40 cellular contexts compared by ENCODE assay signal in the genomic region with DNA sequence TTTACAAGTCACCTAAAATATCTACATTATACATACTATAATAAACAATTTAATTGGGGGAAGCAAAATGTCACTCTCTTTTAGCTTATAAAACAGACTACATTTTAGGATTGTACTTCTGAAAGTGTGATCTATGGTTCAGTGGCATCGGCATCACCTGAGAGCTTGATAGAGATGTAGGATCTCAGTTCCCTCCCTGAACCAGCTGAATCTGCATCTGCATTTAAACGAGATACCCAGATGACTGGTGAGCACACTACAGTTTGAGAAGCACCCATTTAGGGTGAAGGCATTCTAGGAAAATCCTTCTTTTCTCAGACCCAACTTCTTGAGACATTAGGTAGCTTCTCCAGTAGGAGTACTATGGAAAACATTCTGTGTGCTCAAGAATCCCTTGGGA.
"Had no signal": no experiment of that assay in that cellular context is flagged by ENCODE, and none has a peak within 500 bp of the region (broad histone marks: within the 10 kb centered on the region; RNA-seq: fewer than 3 reads in every experiment).

No MANE protein-coding gene starts in this region.

- H3K4me1 ChIP-seq: adrenal gland, body of pancreas had no signal

- H3K4me1 Mint-ChIP-seq: activated B cell treated with CpG ODN at 0.5 μM for 24 hours; activated CD4-positive, alpha-beta T cell treated with anti-CD3 and anti-CD28 coated beads, Interleukin-2, amount 10 ng/mL, durations not matched to agents 24 days and 14 days; activated T-helper 17 cell treated with anti-CD3 and anti-CD28 coated beads, Interleukin-2, amount 50 U/mL, for 72 hours; central memory CD8-positive, alpha-beta T cell had no signal

- H3K4me3 ChIP-seq: adrenal gland, body of pancreas, cardiac muscle cell had no signal

- H3K36me3 Mint-ChIP-seq: activated CD4-positive, alpha-beta memory T cell treated with anti-CD3 and anti-CD28 coated beads for 36 hours; activated naive CD4-positive, alpha-beta T cell treated with anti-CD3 and anti-CD28 coated beads, Interleukin-2, amount 50 U/mL, for 72 hours; activated naive CD8-positive, alpha-beta T cell treated with anti-CD3 and anti-CD28 coated beads for 36 hours had no signal

- H3K27me3 ChIP-seq: body of pancreas, brain microvascular endothelial cell, cardiac muscle cell had no signal

- H3K36me3 ChIP-seq: adrenal gland, brain microvascular endothelial cell, cardiac muscle cell had no signal

- H3K9me3 Mint-ChIP-seq: activated B cell treated with CpG ODN at 0.5 μM for 24 hours; activated CD4-positive, alpha-beta memory T cell treated with anti-CD3 and anti-CD28 coated beads for 36 hours; activated CD4-positive, alpha-beta T cell treated with anti-CD3 and anti-CD28 coated beads, Interleukin-2, amount 10 ng/mL, durations not matched to agents 24 days and 14 days; activated CD8-positive, alpha-beta T cell treated with anti-CD3 and anti-CD28 coated beads for 36 hours; activated naive CD4-positive, alpha-beta T cell treated with anti-CD3 and anti-CD28 coated beads for 36 hours; activated naive CD4-positive, alpha-beta T cell treated with anti-CD3 and anti-CD28 coated beads, Interleukin-2, amount 50 U/mL, for 72 hours; activated naive CD8-positive, alpha-beta T cell treated with anti-CD3 and anti-CD28 coated beads for 36 hours; activated T-cell treated with anti-CD3 and anti-CD28 coated beads, Interleukin-2, amount 50 U/mL, for 4 hours; activated T-cell treated with anti-CD3 and anti-CD28 coated beads, Interleukin-2, amount 50 U/mL, for 72 hours; activated T-helper 1 cell treated with anti-CD3 and anti-CD28 coated beads, Interleukin-12 subunit alpha, Interleukin-12 subunit beta, Interleukin-2, Interleukin-4 antibody, amounts not matched to agents 30 ng/mL and 10 ng/mL and 1 ng/mL, durations not matched to agents 14 hours and 24 hours and 36 hours; activated T-helper 17 cell treated with anti-CD3 and anti-CD28 coated beads, Interleukin-2, amount 50 U/mL, for 72 hours; central memory CD8-positive, alpha-beta T cell; T-helper 1 cell treated with Interleukin-12 subunit alpha and Interleukin-12 subunit beta and Interleukin-4 antibody, amounts not matched to agents 30 μg/mL and 1 μg/mL, for 36 hours; T-helper 2 cell treated with Interferon-gamma antibody and Interleukin-4, amounts not matched to agents 5 μg/mL and 100 μg/mL, for 36 hours had no signal

- H3K27ac Mint-ChIP-seq: activated B cell treated with CpG ODN at 0.5 μM for 24 hours; activated CD4-positive, alpha-beta memory T cell treated with anti-CD3 and anti-CD28 coated beads for 36 hours; activated CD4-positive, alpha-beta T cell treated with anti-CD3 and anti-CD28 coated beads, Interleukin-2, amount 10 ng/mL, durations not matched to agents 24 days and 14 days; activated CD8-positive, alpha-beta T cell treated with anti-CD3 and anti-CD28 coated beads for 36 hours; activated naive CD4-positive, alpha-beta T cell treated with anti-CD3 and anti-CD28 coated beads for 36 hours; activated naive CD4-positive, alpha-beta T cell treated with anti-CD3 and anti-CD28 coated beads, Interleukin-2, amount 50 U/mL, for 72 hours; activated naive CD8-positive, alpha-beta T cell treated with anti-CD3 and anti-CD28 coated beads for 36 hours; activated T-cell treated with anti-CD3 and anti-CD28 coated beads, Interleukin-2, amount 50 U/mL, for 72 hours; activated T-helper 1 cell treated with anti-CD3 and anti-CD28 coated beads, Interleukin-12 subunit alpha, Interleukin-12 subunit beta, Interleukin-2, Interleukin-4 antibody, amounts not matched to agents 30 ng/mL and 10 ng/mL and 1 ng/mL, durations not matched to agents 14 hours and 24 hours and 36 hours; activated T-helper 17 cell treated with anti-CD3 and anti-CD28 coated beads, Interleukin-2, amount 50 U/mL, for 72 hours; T-helper 1 cell treated with Interleukin-12 subunit alpha and Interleukin-12 subunit beta and Interleukin-4 antibody, amounts not matched to agents 30 μg/mL and 1 μg/mL, for 36 hours; T-helper 2 cell treated with Interferon-gamma antibody and Interleukin-4, amounts not matched to agents 5 μg/mL and 100 μg/mL, for 36 hours had no signal

- DNase-seq: activated B cell treated with CpG ODN at 0.5 μM for 24 hours; activated CD4-positive, alpha-beta memory T cell treated with anti-CD3 and anti-CD28 coated beads for 36 hours; activated CD4-positive, alpha-beta T cell treated with anti-CD3 and anti-CD28 coated beads for 4 hours; activated CD4-positive, alpha-beta T cell treated with anti-CD3 and anti-CD28 coated beads, Interleukin-2, amount 10 ng/mL, durations not matched to agents 24 days and 14 days; activated CD4-positive, alpha-beta T cell treated with anti-CD3 and anti-CD28 coated beads, Interleukin-2, amount 50 U/mL, for 1 hour; activated CD4-positive, alpha-beta T cell treated with anti-CD3 and anti-CD28 coated beads, Interleukin-2, amount 50 U/mL, for 4 hours; activated CD4-positive, CD25-positive, alpha-beta regulatory T cell treated with anti-CD3 and anti-CD28 coated beads, Interleukin-2, amount 50 U/mL, for 72 hours; activated CD8-positive, alpha-beta memory T cell treated with anti-CD3 and anti-CD28 coated beads, Interleukin-2, amount 50 U/mL, for 4 hours; activated CD8-positive, alpha-beta T cell treated with anti-CD3 and anti-CD28 coated beads for 36 hours; activated effector memory CD4-positive, alpha-beta T cell treated with anti-CD3 and anti-CD28 coated beads, Interleukin-2, amount 50 U/mL, for 16 hours; activated gamma-delta T cell treated with Interleukin-2 at 50 U/mL for 16 hours; activated naive CD4-positive, alpha-beta T cell; activated naive CD4-positive, alpha-beta T cell treated with anti-CD3 and anti-CD28 coated beads for 36 hours; activated naive CD4-positive, alpha-beta T cell treated with anti-CD3 and anti-CD28 coated beads, Interleukin-2, amount 50 U/mL, for 16 hours; activated naive CD8-positive, alpha-beta T cell treated with anti-CD3 and anti-CD28 coated beads for 36 hours; activated T-cell treated with anti-CD3 and anti-CD28 coated beads for 4 hours; activated T-cell treated with anti-CD3 and anti-CD28 coated beads, Interleukin-2, amount 50 U/mL, for 1 hour; activated T-cell treated with anti-CD3 and anti-CD28 coated beads, Interleukin-2, amount 50 U/mL, for 4 hours; activated T-cell treated with anti-CD3 and anti-CD28 coated beads, Interleukin-2, amount 50 U/mL, for 72 hours; adrenal gland; amniotic stem cell; aorta; body of pancreas; brain microvascular endothelial cell; caudate nucleus; cerebellar nuclear complex; T-helper 1 cell; T-helper 2 cell; T-helper 9 cell had no signal

- H3K9me3 ChIP-seq: adrenal gland, body of pancreas had no signal

- FAIRE-seq: astrocyte, bronchial epithelial cell, TTC549 had no signal

- H3K27ac ChIP-seq: adrenal gland, body of pancreas, brain microvascular endothelial cell, cardiac muscle cell, VCaP had no signal

- H3K4me3 Mint-ChIP-seq: activated B cell treated with CpG ODN at 0.5 μM for 24 hours; activated CD4-positive, alpha-beta memory T cell treated with anti-CD3 and anti-CD28 coated beads for 36 hours; activated CD4-positive, alpha-beta T cell treated with anti-CD3 and anti-CD28 coated beads, Interleukin-2, amount 10 ng/mL, durations not matched to agents 24 days and 14 days; activated CD8-positive, alpha-beta T cell treated with anti-CD3 and anti-CD28 coated beads for 36 hours; activated naive CD4-positive, alpha-beta T cell treated with anti-CD3 and anti-CD28 coated beads for 36 hours; activated naive CD8-positive, alpha-beta T cell treated with anti-CD3 and anti-CD28 coated beads for 36 hours; activated T-cell treated with anti-CD3 and anti-CD28 coated beads, Interleukin-2, amount 50 U/mL, for 4 hours; activated T-cell treated with anti-CD3 and anti-CD28 coated beads, Interleukin-2, amount 50 U/mL, for 72 hours; activated T-helper 1 cell treated with anti-CD3 and anti-CD28 coated beads, Interleukin-12 subunit alpha, Interleukin-12 subunit beta, Interleukin-2, Interleukin-4 antibody, amounts not matched to agents 30 ng/mL and 10 ng/mL and 1 ng/mL, durations not matched to agents 14 hours and 24 hours and 36 hours; activated T-helper 17 cell treated with anti-CD3 and anti-CD28 coated beads, Interleukin-2, amount 50 U/mL, for 72 hours; central memory CD8-positive, alpha-beta T cell; T-helper 1 cell treated with Interleukin-12 subunit alpha and Interleukin-12 subunit beta and Interleukin-4 antibody, amounts not matched to agents 30 μg/mL and 1 μg/mL, for 36 hours; T-helper 2 cell treated with Interferon-gamma antibody and Interleukin-4, amounts not matched to agents 5 μg/mL and 100 μg/mL, for 36 hours had no signal

- ATAC-seq: activated CD8-positive, alpha-beta T cell treated with anti-CD3 and anti-CD28 coated beads for 36 hours; activated naive CD4-positive, alpha-beta T cell treated with anti-CD3 and anti-CD28 coated beads, Interleukin-2, amount 50 U/mL, for 72 hours; activated T-cell treated with anti-CD3 and anti-CD28 coated beads, Interleukin-2, amount 50 U/mL, for 4 hours; activated T-cell treated with anti-CD3 and anti-CD28 coated beads, Interleukin-2, amount 50 U/mL, for 72 hours; activated T-helper 17 cell treated with anti-CD3 and anti-CD28 coated beads, Interleukin-2, amount 50 U/mL, for 72 hours; body of pancreas had no signal
